Comparison of ENCODE assay signal across 8 cellular contexts in the genomic region with DNA sequence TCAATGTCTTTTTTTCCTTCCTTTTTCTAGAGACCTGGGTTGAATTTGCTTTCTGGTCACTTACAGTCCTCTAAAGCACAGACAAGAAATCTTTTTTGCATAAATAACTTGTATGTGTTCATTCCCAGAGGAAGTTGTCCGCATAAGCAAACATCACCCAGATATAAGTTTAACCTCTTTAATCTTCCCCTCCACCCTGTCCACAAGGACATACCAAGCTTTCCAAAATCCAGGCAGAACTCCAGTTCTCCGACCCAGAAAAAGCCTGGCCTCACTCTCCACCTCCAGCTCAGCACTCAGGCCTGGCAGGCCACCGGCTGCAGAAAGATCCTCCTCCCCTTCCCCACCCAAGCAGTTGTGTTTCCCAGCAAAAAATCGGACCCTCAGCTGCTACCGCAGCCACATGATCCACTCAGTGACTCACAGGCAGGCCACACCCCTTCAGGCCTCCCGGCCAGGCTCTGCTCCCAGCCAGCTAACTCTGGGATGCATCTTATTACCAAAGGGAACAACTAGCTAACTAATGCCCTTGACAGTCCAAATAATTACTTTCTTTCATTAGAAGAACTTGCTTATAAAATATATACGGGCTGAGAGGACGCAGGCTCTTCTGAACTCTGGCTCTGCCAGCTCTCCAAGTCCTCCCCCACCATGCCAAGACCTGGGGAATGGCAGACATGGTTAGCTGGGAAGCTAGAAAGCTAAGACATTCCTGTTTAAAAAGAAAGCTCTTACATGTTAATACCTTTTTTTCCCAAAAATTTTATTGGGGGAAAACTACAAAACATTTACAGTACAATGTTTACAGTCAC. TPM values are rescaled to one million over a fixed set of nuclear protein-coding genes. Genes with fewer than 3 reads are reported as not detected.
DNase-seq lines count a peak whose midpoint lies in the region; ATAC-seq and TF ChIP-seq lines count a peak whose summit lies in the region.

No MANE protein-coding gene starts in this region.

- intact Hi-C loops in activated T-helper 1 cell treated with anti-CD3 and anti-CD28 coated beads, Interleukin-12 subunit alpha, Interleukin-12 subunit beta, Interleukin-2, Interleukin-4 antibody, amounts not matched to agents 30 ng/mL and 10 ng/mL and 1 ng/mL, durations not matched to agents 14 hours and 24 hours and 36 hours (cut with micrococcal nuclease), result no loop called here
- intact Hi-C loops in esophagus muscularis mucosa (cut with DNase I), result loop anchor here (5.0 kb wide), 1 partner anchor 315 kb away; no protein-coding TSS in a partner anchor

- H3K27me3 ChIP-seq in HAP-1 (ENCODE audit: low read depth) (no peaks in the 10 kb centered on the region), OCI-LY3 (ENCODE audit: low read depth, low read length) (no peaks in the 10 kb centered on the region), esophagus muscularis mucosa (no peaks in the 10 kb centered on the region)

- TF ChIP-seq CTCF in AG09309 (IDR thresholded peaks at IDR 0.05; ENCODE audit: control insufficient read depth, insufficient read depth, low read depth, low read length, missing control alignments), result no peak
- no peak for TF ChIP-seq CTCF in OCI-LY3 (IDR thresholded peaks at IDR 0.05; ENCODE audit: low read depth, low read length)
- TF ChIP-seq CTCF in esophagus muscularis mucosa (IDR thresholded peaks at IDR 0.05), result no peak

- H3K9me3 ChIP-seq in HAP-1 (no peaks in the 10 kb centered on the region), OCI-LY3 (ENCODE audit: insufficient read depth, low read length) (no peaks in the 10 kb centered on the region), esophagus muscularis mucosa (no peaks in the 10 kb centered on the region)

- H3K36me3 Mint-ChIP-seq in activated T-helper 1 cell treated with anti-CD3 and anti-CD28 coated beads, Interleukin-12 subunit alpha, Interleukin-12 subunit beta, Interleukin-2, Interleukin-4 antibody, amounts not matched to agents 30 ng/mL and 10 ng/mL and 1 ng/mL, durations not matched to agents 14 hours and 24 hours and 36 hours (ENCODE audit: low read depth), result peaks cover 38% of the 10 kb centered on the region
- peaks cover 36% of the 10 kb centered on the region for H3K36me3 Mint-ChIP-seq in stimulated activated naive CD8-positive, alpha-beta T cell treated with anti-CD3 and anti-CD28 coated beads, Interleukin-15, Interleukin-2, amounts not matched to agents 100 ng/mL and 50 ng/mL, for 24 hours (ENCODE audit: low read depth)

- no peak for ATAC-seq in GM18519 (IDR thresholded peaks at IDR 0.05; ENCODE audit: low FRiP score, unreplicated experiment)

- H3K27ac Mint-ChIP-seq in activated T-helper 1 cell treated with anti-CD3 and anti-CD28 coated beads, Interleukin-12 subunit alpha, Interleukin-12 subunit beta, Interleukin-2, Interleukin-4 antibody, amounts not matched to agents 30 ng/mL and 10 ng/mL and 1 ng/mL, durations not matched to agents 14 hours and 24 hours and 36 hours, result peak overlapping the region; percentile 88
- H3K27ac Mint-ChIP-seq in stimulated activated naive CD8-positive, alpha-beta T cell treated with anti-CD3 and anti-CD28 coated beads, Interleukin-15, Interleukin-2, amounts not matched to agents 100 ng/mL and 50 ng/mL, for 24 hours, result peak overlapping the region; percentile 99

- H3K9me3 Mint-ChIP-seq in activated T-helper 1 cell treated with anti-CD3 and anti-CD28 coated beads, Interleukin-12 subunit alpha, Interleukin-12 subunit beta, Interleukin-2, Interleukin-4 antibody, amounts not matched to agents 30 ng/mL and 10 ng/mL and 1 ng/mL, durations not matched to agents 14 hours and 24 hours and 36 hours, result no peaks in the 10 kb centered on the region
- H3K9me3 Mint-ChIP-seq in stimulated activated naive CD8-positive, alpha-beta T cell treated with anti-CD3 and anti-CD28 coated beads, Interleukin-15, Interleukin-2, amounts not matched to agents 100 ng/mL and 50 ng/mL, for 24 hours, result no peaks in the 10 kb centered on the region

- no peak overlapping the region for H2AFZ ChIP-seq in OCI-LY3 (ENCODE audit: low read depth, low read length)

- H3K79me2 ChIP-seq in OCI-LY3 (ENCODE audit: low read length), result peaks cover 72% of the 10 kb centered on the region

- H3K9ac ChIP-seq in OCI-LY3 (ENCODE audit: low read length), result peak overlapping the region; percentile 85; the same call in 1 of the 2 replicates

- peak overlapping the region; percentile 72 for H3K4me3 ChIP-seq in AG09309 (ENCODE audit: control insufficient read depth, low read depth, low read length)
- peak overlapping the region; percentile 37 for H3K4me3 ChIP-seq in HAP-1
- H3K4me3 ChIP-seq in OCI-LY3 (ENCODE audit: low read length), result peak overlapping the region; percentile 79
- H3K4me3 ChIP-seq in esophagus muscularis mucosa, result peak overlapping the region; percentile 80 to 93 (median 90)

- H3K4me2 ChIP-seq in OCI-LY3 (ENCODE audit: low read length), result peak overlapping the region; percentile 97

- H3K4me3 Mint-ChIP-seq in activated T-helper 1 cell treated with anti-CD3 and anti-CD28 coated beads, Interleukin-12 subunit alpha, Interleukin-12 subunit beta, Interleukin-2, Interleukin-4 antibody, amounts not matched to agents 30 ng/mL and 10 ng/mL and 1 ng/mL, durations not matched to agents 14 hours and 24 hours and 36 hours, result peak overlapping the region; percentile 94
- H3K4me3 Mint-ChIP-seq in stimulated activated naive CD8-positive, alpha-beta T cell treated with anti-CD3 and anti-CD28 coated beads, Interleukin-15, Interleukin-2, amounts not matched to agents 100 ng/mL and 50 ng/mL, for 24 hours, result peak overlapping the region; percentile 93

- no peaks in the 10 kb centered on the region for H3K27me3 Mint-ChIP-seq in activated T-helper 1 cell treated with anti-CD3 and anti-CD28 coated beads, Interleukin-12 subunit alpha, Interleukin-12 subunit beta, Interleukin-2, Interleukin-4 antibody, amounts not matched to agents 30 ng/mL and 10 ng/mL and 1 ng/mL, durations not matched to agents 14 hours and 24 hours and 36 hours (ENCODE audit: insufficient read depth)
- no peaks in the 10 kb centered on the region for H3K27me3 Mint-ChIP-seq in stimulated activated naive CD8-positive, alpha-beta T cell treated with anti-CD3 and anti-CD28 coated beads, Interleukin-15, Interleukin-2, amounts not matched to agents 100 ng/mL and 50 ng/mL, for 24 hours

- H3K4me1 ChIP-seq in HAP-1 (peaks cover 56% of the 10 kb centered on the region), OCI-LY3 (ENCODE audit: low read length) (peaks cover 69% of the 10 kb centered on the region), esophagus muscularis mucosa (peaks cover 56 to 73% (median 63%) of the 10 kb centered on the region in 4 donors)

- no peak for TF ChIP-seq EP300 in esophagus muscularis mucosa (IDR thresholded peaks at IDR 0.05)

- in situ Hi-C loops in HAP-1 (cut with MboI; ENCODE audit: low sequenced_read_pairs), result no loop called here

- H3K27ac ChIP-seq in OCI-LY3 (ENCODE audit: low read length), result peak overlapping the region; percentile 92
- peak overlapping the region; percentile 97 to 100 (median 98) for H3K27ac ChIP-seq in esophagus muscularis mucosa (replicated peaks in 1 of 4)

- peak; percentile 71 for TF ChIP-seq POLR2A in esophagus muscularis mucosa (IDR thresholded peaks at IDR 0.05; ENCODE audit: low read depth)

- H3K36me3 ChIP-seq in HAP-1 (replicated peaks) (peaks cover 48% of the 10 kb centered on the region), OCI-LY3 (replicated peaks; ENCODE audit: low read depth, low read length) (peaks cover 28% of the 10 kb centered on the region), esophagus muscularis mucosa (peaks cover 15 to 35% (median 25%) of the 10 kb centered on the region in 4 donors)

- 0% methylated on average over 8 of the region's 8 CpGs for WGBS in esophagus muscularis mucosa

- peaks cover 28% of the 10 kb centered on the region for H4K20me1 ChIP-seq in OCI-LY3 (ENCODE audit: insufficient read depth, low read length)

- peaks cover 48% of the 10 kb centered on the region for H3K4me1 Mint-ChIP-seq in activated T-helper 1 cell treated with anti-CD3 and anti-CD28 coated beads, Interleukin-12 subunit alpha, Interleukin-12 subunit beta, Interleukin-2, Interleukin-4 antibody, amounts not matched to agents 30 ng/mL and 10 ng/mL and 1 ng/mL, durations not matched to agents 14 hours and 24 hours and 36 hours (ENCODE audit: low read depth)
- peaks cover 59% of the 10 kb centered on the region for H3K4me1 Mint-ChIP-seq in stimulated activated naive CD8-positive, alpha-beta T cell treated with anti-CD3 and anti-CD28 coated beads, Interleukin-15, Interleukin-2, amounts not matched to agents 100 ng/mL and 50 ng/mL, for 24 hours (ENCODE audit: low read depth)

- DNase-seq in AG09309 (ENCODE audit: low read depth), result peak; percentile 78
- peak; percentile 89 to 93 for DNase-seq in HAP-1 (ENCODE audit: low spot score in 2 of 2)
- DNase-seq in activated T-helper 1 cell treated with anti-CD3 and anti-CD28 coated beads, Interleukin-12 subunit alpha, Interleukin-12 subunit beta, Interleukin-2, Interleukin-4 antibody, amounts not matched to agents 30 ng/mL and 10 ng/mL and 1 ng/mL, durations not matched to agents 14 hours and 24 hours and 36 hours (ENCODE audit: low spot score), result peak; percentile 49
- DNase-seq in esophagus muscularis mucosa (ENCODE audit: extremely low spot score), result peak; percentile 98
- DNase-seq in mucosa of gallbladder (ENCODE audit: low spot score), result peak; percentile 90

RNA-seq across cellular contexts. Expression of a gene that starts 4.5 kb away (rescaled TPM):
- 92.3 TPM in 2 replicates for total RNA-seq in activated T-helper 1 cell treated with anti-CD3 and anti-CD28 coated beads, Interleukin-12 subunit alpha, Interleukin-12 subunit beta, Interleukin-2, Interleukin-4 antibody, amounts not matched to agents 30 ng/mL and 10 ng/mL and 1 ng/mL, durations not matched to agents 14 hours and 24 hours and 36 hours
- total RNA-seq in esophagus muscularis mucosa (100 to 1,000 TPM in 1 of 4 donors, 10 to 100 TPM in 3; 81.7 to 117 (median 85.7) TPM), mucosa of gallbladder (209 TPM)

Comparison
In these comparisons a context has a peak if more than half of its experiments do, and no peak if none do; other contexts are left out.
1. H3K4me3 ChIP-seq: peak in every context shown above with its lines; median percentile 90 in esophagus muscularis mucosa; 79 in OCI-LY3; 72 in AG09309; 37 in HAP-1.